Comparison of ENCODE assay signal across 24 cellular contexts in genomic region chr12:40989785-40990184, GRCh38.
DNase-seq lines count a peak whose midpoint lies in the region; ATAC-seq and TF ChIP-seq lines count a peak whose summit lies in the region.
"Had no signal": no experiment of that assay in that cellular context is flagged by ENCODE, and none has a peak within 500 bp of the region (broad histone marks: within the 10 kb centered on the region; RNA-seq: fewer than 3 reads in every experiment).

No MANE protein-coding gene starts in this region.

- no peaks in the 10 kb centered on the region for H3K79me2 ChIP-seq in OCI-LY3 (ENCODE audit: low read length)

- no peaks in the 10 kb centered on the region for H3K4me1 Mint-ChIP-seq in immature natural killer cell
- H3K4me1 Mint-ChIP-seq: CD8-positive, alpha-beta memory T cell had no signal

- ATAC-seq in HG02870 (IDR thresholded peaks at IDR 0.05; ENCODE audit: unreplicated experiment) (peak; percentile 53), GM21717 (IDR thresholded peaks at IDR 0.05; ENCODE audit: unreplicated experiment) (no peak)
- ATAC-seq: HepG2, K562 had no signal

- no peak overlapping the region for H3K4me3 Mint-ChIP-seq in immature natural killer cell
- H3K4me3 Mint-ChIP-seq: CD8-positive, alpha-beta memory T cell; H9; HFFc6 had no signal

- H3K27ac ChIP-seq in OCI-LY3 (ENCODE audit: low read length) (peak overlapping the region; percentile 15; the same call in 1 of the 2 replicates), rectal smooth muscle tissue (ENCODE audit: low read depth, low read length) (peak overlapping the region; percentile 86)
- H3K27ac ChIP-seq: C4-2B, GM23248, HL-60, PC-9, RWPE1, SK-N-MC had no signal

- H3K36me3 ChIP-seq in OCI-LY3 (replicated peaks; ENCODE audit: low read depth, low read length) = peaks cover 4% of the 10 kb centered on the region
- H3K36me3 ChIP-seq in rectal smooth muscle tissue (ENCODE audit: control insufficient read depth, insufficient read depth, low read length) = no peaks in the 10 kb centered on the region

- H3K9ac ChIP-seq in OCI-LY3 (ENCODE audit: low read length) (no peak overlapping the region), rectal smooth muscle tissue (ENCODE audit: low read length) (no peak overlapping the region)
- H3K9ac ChIP-seq: GM23248 had no signal

- H3K4me2 ChIP-seq in OCI-LY3 (ENCODE audit: low read length) = peak overlapping the region; percentile 29
- H3K4me2 ChIP-seq: PC-9 had no signal

- peaks cover 0 to 14% (median 8%) of the 10 kb centered on the region in 6 donors for H3K9me3 Mint-ChIP-seq in immature natural killer cell

- DNase-seq in GM12865 (ENCODE audit: low read depth) (peak; percentile 2), immature natural killer cell (no peak), COR-L47 (lab: John Stamatoyannopoulos, UW) (no peak)
- DNase-seq: CD8-positive, alpha-beta memory T cell; GM23248; H9; HFFc6; NCI-H1417 treated with DMSO at 0.1 percent for 48 hours; NCI-H187; NCI-H2227 treated with DMSO at 0.1 percent for 48 hours; NCI-H524; NCI-H774; PC-9; SHP77 treated with DMSO at 0.1 percent for 48 hours had no signal

- H3K27me3 Mint-ChIP-seq in immature natural killer cell (ENCODE audit: low read depth in 3 of 3) = peaks cover 0 to 1% (median 0%) of the 10 kb centered on the region in 3 donors
- H3K27me3 Mint-ChIP-seq: CD8-positive, alpha-beta memory T cell had no signal

- H3K4me1 ChIP-seq in OCI-LY3 (ENCODE audit: low read length) = peaks cover 49% of the 10 kb centered on the region
- H3K4me1 ChIP-seq in rectal smooth muscle tissue (ENCODE audit: control insufficient read depth, insufficient read depth, low read length) = peaks cover 16% of the 10 kb centered on the region

- peaks cover 0 to 3% (median 0%) of the 10 kb centered on the region in 3 donors for H3K36me3 Mint-ChIP-seq in immature natural killer cell
- H3K36me3 Mint-ChIP-seq: CD8-positive, alpha-beta memory T cell had no signal

- TF ChIP-seq CTCF in GM12865 (IDR thresholded peaks at IDR 0.05; ENCODE audit: insufficient read depth, low read depth, low read length, missing control alignments) (no peak), OCI-LY3 (IDR thresholded peaks at IDR 0.05; ENCODE audit: low read depth, low read length) (no peak)

- H4K20me1 ChIP-seq in OCI-LY3 (ENCODE audit: insufficient read depth, low read length) = no peaks in the 10 kb centered on the region

- H3K4me3 ChIP-seq in GM12865 (ENCODE audit: low read depth, low read length) (no peak overlapping the region), OCI-LY3 (ENCODE audit: low read length) (no peak overlapping the region), rectal smooth muscle tissue (ENCODE audit: low read length) (no peak overlapping the region)
- H3K4me3 ChIP-seq: GM23248, K562, PC-9, SK-N-MC had no signal

- no peak overlapping the region for H3K27ac Mint-ChIP-seq in immature natural killer cell
- H3K27ac Mint-ChIP-seq: CD8-positive, alpha-beta memory T cell; H9; HFFc6 had no signal

- H3K27me3 ChIP-seq in OCI-LY3 (ENCODE audit: low read depth, low read length) (no peaks in the 10 kb centered on the region), rectal smooth muscle tissue (ENCODE audit: control insufficient read depth, insufficient read depth, low read length) (no peaks in the 10 kb centered on the region)

- H3K9me3 ChIP-seq in OCI-LY3 (ENCODE audit: insufficient read depth, low read length) = peaks cover 6% of the 10 kb centered on the region; the same call in 1 of the 2 replicates

- H2AFZ ChIP-seq in OCI-LY3 (ENCODE audit: low read depth, low read length) = no peak overlapping the region
- H2AFZ ChIP-seq: GM23248, PC-9 had no signal
